25 cellular contexts compared by ENCODE assay signal in the genomic region with DNA sequence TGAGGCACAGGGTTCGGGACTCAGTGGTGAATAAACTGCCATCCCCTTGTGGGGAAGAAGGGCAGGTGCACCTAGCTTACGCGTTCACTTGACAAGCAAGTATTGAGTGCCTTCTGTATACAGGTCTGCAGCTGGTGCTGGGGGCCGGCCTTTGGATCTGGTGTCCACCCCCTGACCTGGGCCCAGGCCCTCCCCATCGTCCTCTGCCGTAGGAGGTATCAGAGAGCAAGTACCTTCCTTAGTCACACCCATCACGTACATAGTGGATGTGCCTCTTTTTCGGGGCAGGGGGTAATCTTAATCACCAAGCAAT. TPM values are rescaled to one million over a fixed set of nuclear protein-coding genes. Genes with fewer than 3 reads are reported as not detected.
"Had no signal": no experiment of that assay in that cellular context is flagged by ENCODE, and none has a peak within 500 bp of the region (broad histone marks: within the 10 kb centered on the region; RNA-seq: fewer than 3 reads in every experiment).

No MANE protein-coding gene starts in this region.

- H3K27me3 Mint-ChIP-seq: activated naive CD4-positive, alpha-beta T cell treated with anti-CD3 and anti-CD28 coated beads, Interleukin-2, amount 50 U/mL, for 24 hours had no signal

- H3K4me3 Mint-ChIP-seq: activated B cell treated with CpG ODN at 0.5 μM for 24 hours; activated CD4-positive, alpha-beta memory T cell treated with anti-CD3 and anti-CD28 coated beads, Interleukin-2, amount 10 ng/mL, durations not matched to agents 7 days and 5 days; activated CD8-positive, alpha-beta memory T cell treated with anti-CD3 and anti-CD28 coated beads, Interleukin-2, amount 10 ng/mL, durations not matched to agents 7 days and 5 days; activated naive CD4-positive, alpha-beta T cell treated with anti-CD3 and anti-CD28 coated beads, Interleukin-2, amount 50 U/mL, for 24 hours; activated T-cell treated with anti-CD3 and anti-CD28 coated beads, Interleukin-2, amount 50 U/mL, for 24 hours; dendritic cell treated with granulocyte-macrophage colony-stimulating factor and Interleukin-4, amounts not matched to agents 40 ng/mL and 50 ng/mL, for 4 days; memory B cell; naive thymus-derived CD4-positive, alpha-beta T cell had no signal

- H3K9me3 ChIP-seq: neutrophil, thyroid gland had no signal

- FAIRE-seq: astrocyte, bronchial epithelial cell, endothelial cell of umbilical vein, TTC549, urothelium cell line had no signal

- H3K4me3 ChIP-seq: esophagus muscularis mucosa, gastroesophageal sphincter, heart left ventricle, thyroid gland had no signal

- H3K4me1 ChIP-seq: gastroesophageal sphincter, thyroid gland had no signal

- H3K9me3 Mint-ChIP-seq: activated CD4-positive, alpha-beta memory T cell treated with anti-CD3 and anti-CD28 coated beads, Interleukin-2, amount 10 ng/mL, durations not matched to agents 7 days and 5 days; activated T-cell treated with anti-CD3 and anti-CD28 coated beads, Interleukin-2, amount 50 U/mL, for 24 hours; activated T-helper 2 cell treated with anti-CD3 and anti-CD28 coated beads, Interferon-gamma antibody, Interleukin-2, Interleukin-4, amounts not matched to agents 10 μg/mL and 5 μg/mL and 100 μg/mL, durations not matched to agents 14 hours and 24 hours and 36 hours; dendritic cell treated with granulocyte-macrophage colony-stimulating factor and Interleukin-4, amounts not matched to agents 40 ng/mL and 50 ng/mL, for 4 days had no signal

- H3K36me3 ChIP-seq: esophagus muscularis mucosa, gastroesophageal sphincter, heart left ventricle, neutrophil, thyroid gland had no signal

- H3K27ac ChIP-seq: esophagus muscularis mucosa, gastroesophageal sphincter, heart left ventricle, neutrophil, thyroid gland had no signal

- H3K4me1 Mint-ChIP-seq: activated CD4-positive, alpha-beta memory T cell treated with anti-CD3 and anti-CD28 coated beads, Interleukin-2, amount 10 ng/mL, durations not matched to agents 7 days and 5 days had no signal

- ATAC-seq: activated CD8-positive, alpha-beta memory T cell treated with anti-CD3 and anti-CD28 coated beads, Interleukin-2, amount 10 ng/mL, durations not matched to agents 7 days and 5 days; gastroesophageal sphincter; heart left ventricle; naive thymus-derived CD4-positive, alpha-beta T cell had no signal

- H3K27ac Mint-ChIP-seq: activated CD4-positive, alpha-beta memory T cell treated with anti-CD3 and anti-CD28 coated beads, Interleukin-2, amount 10 ng/mL, durations not matched to agents 7 days and 5 days; activated CD8-positive, alpha-beta memory T cell treated with anti-CD3 and anti-CD28 coated beads, Interleukin-2, amount 10 ng/mL, durations not matched to agents 7 days and 5 days; activated naive CD4-positive, alpha-beta T cell treated with anti-CD3 and anti-CD28 coated beads, Interleukin-2, amount 50 U/mL, for 24 hours; activated T-cell treated with anti-CD3 and anti-CD28 coated beads, Interleukin-2, amount 50 U/mL, for 24 hours; activated T-helper 2 cell treated with anti-CD3 and anti-CD28 coated beads, Interferon-gamma antibody, Interleukin-2, Interleukin-4, amounts not matched to agents 10 μg/mL and 5 μg/mL and 100 μg/mL, durations not matched to agents 14 hours and 24 hours and 36 hours; dendritic cell treated with granulocyte-macrophage colony-stimulating factor and Interleukin-4, amounts not matched to agents 40 ng/mL and 50 ng/mL, for 4 days; memory B cell; naive thymus-derived CD4-positive, alpha-beta T cell had no signal

- DNase-seq: activated B cell treated with CpG ODN at 0.5 μM for 24 hours; activated CD4-positive, alpha-beta memory T cell treated with anti-CD3 and anti-CD28 coated beads, Interleukin-2, amount 10 ng/mL, durations not matched to agents 7 days and 5 days; activated CD4-positive, alpha-beta T cell treated with anti-CD3 and anti-CD28 coated beads for 4 hours; activated CD8-positive, alpha-beta memory T cell treated with anti-CD3 and anti-CD28 coated beads, Interleukin-2, amount 10 ng/mL, durations not matched to agents 7 days and 5 days; effector CD8-positive, alpha-beta T cell; heart left ventricle; naive thymus-derived CD4-positive, alpha-beta T cell; retina; stimulated activated CD4-positive, alpha-beta T cell treated with anti-CD3 and anti-CD28 coated beads, Interleukin-2, amount 100 ng/mL, for 24 hours; stimulated activated naive CD4-positive, alpha-beta T cell treated with Interleukin-2 at 50 U/mL for 16 hours; SW 1271; thyroid gland had no signal

- H3K27me3 ChIP-seq: thyroid gland had no signal

- H3K36me3 Mint-ChIP-seq: activated CD8-positive, alpha-beta memory T cell treated with anti-CD3 and anti-CD28 coated beads, Interleukin-2, amount 10 ng/mL, durations not matched to agents 7 days and 5 days had no signal

RNA-seq across cellular contexts. Expression of a gene that starts 53.3 kb away (rescaled TPM):
- total RNA-seq: astrocyte, endothelial cell of umbilical vein had no signal
- polyA plus RNA-seq: naive thymus-derived CD4-positive, alpha-beta T cell had no signal
